Comparison of ENCODE assay signal across 16 cellular contexts in genomic region chr20:35791097-35791496, GRCh38.
"Had no signal": no experiment of that assay in that cellular context is flagged by ENCODE, and none has a peak within 500 bp of the region (broad histone marks: within the 10 kb centered on the region; RNA-seq: fewer than 3 reads in every experiment).

No MANE protein-coding gene starts in this region.

- DNase-seq: effector memory CD8-positive, alpha-beta T cell; esophagus squamous epithelium; immature natural killer cell; left lung; mucosa of descending colon; naive thymus-derived CD8-positive, alpha-beta T cell; ovary; right cardiac atrium; stimulated activated CD4-positive, alpha-beta T cell treated with anti-CD3 and anti-CD28 coated beads, Interleukin-4, amount 100 ng/mL, for 24 hours; stimulated activated naive CD4-positive, alpha-beta T cell; stomach; transverse colon had no signal

- H3K27me3 Mint-ChIP-seq: effector memory CD8-positive, alpha-beta T cell; naive thymus-derived CD8-positive, alpha-beta T cell; progenitor cell of endocrine pancreas had no signal

- H3K27me3 ChIP-seq: esophagus squamous epithelium, foreskin keratinocyte, left lung, ovary, stomach, transverse colon had no signal

- H3K36me3 ChIP-seq: ovary, thoracic aorta, transverse colon had no signal

- ATAC-seq: effector memory CD8-positive, alpha-beta T cell; foreskin keratinocyte; naive thymus-derived CD8-positive, alpha-beta T cell had no signal

- H3K9me3 ChIP-seq: esophagus squamous epithelium, left lung, mucosa of descending colon, ovary, stomach, thoracic aorta, transverse colon had no signal

- H3K27ac ChIP-seq: foreskin keratinocyte, ovary, thoracic aorta had no signal

- H3K4me3 ChIP-seq: esophagus squamous epithelium, left lung, lung, mucosa of descending colon, ovary, stomach, thoracic aorta, transverse colon had no signal

- H3K9me3 Mint-ChIP-seq: effector memory CD8-positive, alpha-beta T cell; immature natural killer cell; naive thymus-derived CD8-positive, alpha-beta T cell had no signal

- H3K4me3 Mint-ChIP-seq: immature natural killer cell had no signal

- H3K27ac Mint-ChIP-seq: progenitor cell of endocrine pancreas had no signal

- H3K4me1 ChIP-seq: foreskin keratinocyte had no signal
